ENCODE assay signal across 8 cellular contexts in the genomic region with DNA sequence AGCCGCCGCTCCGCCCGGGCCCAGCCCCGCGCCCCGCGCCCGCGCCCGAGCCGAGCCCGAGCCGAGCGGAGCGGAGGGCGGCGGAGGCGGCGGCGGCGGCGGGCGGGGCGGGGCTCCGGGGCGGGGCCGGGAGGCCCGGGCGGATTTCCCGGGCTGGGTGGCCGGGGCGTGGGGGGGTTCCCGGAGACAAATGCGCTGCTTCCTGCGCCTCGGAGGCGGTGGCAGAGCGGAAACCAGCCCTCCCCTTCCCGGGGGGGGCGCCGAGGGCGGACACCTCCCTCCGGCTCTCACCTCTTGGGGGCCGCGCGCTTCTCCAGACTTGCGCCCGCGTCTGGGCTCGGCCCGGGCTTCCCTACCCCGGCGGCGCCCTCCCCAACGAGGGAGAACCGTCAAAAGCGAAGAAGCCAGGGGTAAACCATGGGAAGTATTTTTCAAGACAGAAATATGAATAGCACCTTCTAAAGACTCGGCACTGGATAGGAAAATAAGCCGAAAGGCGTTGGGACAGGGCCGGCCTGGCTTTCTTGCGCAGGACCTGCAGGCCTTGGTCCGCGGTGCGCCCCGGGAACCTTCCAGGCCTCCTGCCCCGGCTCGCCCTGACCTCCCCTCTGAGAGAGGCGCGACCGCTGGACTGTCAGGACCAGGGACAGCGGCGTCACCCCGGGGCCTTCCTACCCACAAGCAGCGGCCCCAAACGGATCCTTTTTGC. TPM values are rescaled to one million over a fixed set of nuclear protein-coding genes. Genes with fewer than 3 reads are reported as not detected.
A peak's percentile ranks its signal among the peaks of the same experiment; 100 is the strongest.
DNase-seq lines count a peak whose midpoint lies in the region; ATAC-seq and TF ChIP-seq lines count a peak whose summit lies in the region.

Gene MAPK11, minus strand, starts transcription at position 79 of the 709 bp plus-strand sequence. CDS start 88 bp downstream, outside the sequence.

- no peak for TF ChIP-seq CTCF in lung (IDR thresholded peaks at IDR 0.05; ENCODE audit: control extremely low read depth, extremely low read depth)

- DNase-seq in NCI-H1436 (lab: John Stamatoyannopoulos, UW) (peak; percentile 35), NCI-H1436 treated with DMSO at 0.1 percent for 48 hours (lab: John Stamatoyannopoulos, UW) (no peak), MV-4-11 (lab: John Stamatoyannopoulos, UW) (peak; percentile 27), lung (ENCODE audit: low spot score) (peak; percentile 60)
- peak; percentile 75 to 78 for DNase-seq in activated CD4-positive, alpha-beta T cell treated with anti-CD3 and anti-CD28 coated beads, Interleukin-2, amount 50 U/mL, for 48 hours
- DNase-seq in stimulated activated CD4-positive, alpha-beta T cell treated with anti-CD3 and anti-CD28 coated beads, TNF-alpha, amount 100 ng/mL, for 4 hours (ENCODE audit: low read depth in 3 of 3): peak; percentile 53 to 63 (median 57)

- peak; percentile 38 for ATAC-seq in lung (ENCODE audit: insufficient read depth, low FRiP score)
- no peak for ATAC-seq in GM18858 (IDR thresholded peaks at IDR 0.05; ENCODE audit: unreplicated experiment)

- H3K4me1 ChIP-seq in duodenal mucosa (ENCODE audit: control insufficient read depth in 1 of 2, insufficient read depth in 2 of 2, low read length in 2 of 2) (peaks cover 20 to 23% of the 10 kb centered on the region in 2 donors), lung (ENCODE audit: control insufficient read depth in 2 of 2, insufficient read depth in 2 of 2, low read length in 2 of 2) (peaks cover 0 to 27% of the 10 kb centered on the region in 2 donors)

- peaks cover 5 to 6% of the 10 kb centered on the region in 2 donors for H3K27me3 ChIP-seq in duodenal mucosa (ENCODE audit: control insufficient read depth in 1 of 2, insufficient read depth in 2 of 2, low read length in 2 of 2)
- no peaks in the 10 kb centered on the region for H3K27me3 ChIP-seq in lung (ENCODE audit: control insufficient read depth, insufficient read depth)

- no peak within 1 kb of the TSS for H3K9ac ChIP-seq in duodenal mucosa (ENCODE audit: low read depth in 1 of 2, low read length in 2 of 2)

- peaks cover 7% of the 10 kb centered on the region in 2 donors for H3K36me3 ChIP-seq in duodenal mucosa (ENCODE audit: control insufficient read depth in 1 of 2, insufficient read depth in 2 of 2, low read length in 2 of 2)
- H3K36me3 ChIP-seq in lung (ENCODE audit: control insufficient read depth in 2 of 2, insufficient read depth in 2 of 2, low read length in 2 of 2): peaks cover 0 to 9% of the 10 kb centered on the region in 2 donors

- no peaks in the 10 kb centered on the region for H3K9me3 ChIP-seq in duodenal mucosa (ENCODE audit: control insufficient read depth in 1 of 2, low read length in 2 of 2)
- H3K9me3 ChIP-seq in lung (ENCODE audit: control insufficient read depth in 2 of 2, insufficient read depth in 1 of 2, low read length in 1 of 2): no peaks in the 10 kb centered on the region

- H3K4me3 ChIP-seq in duodenal mucosa (ENCODE audit: low read depth in 1 of 2, low read length in 2 of 2) (peak within 1 kb of the TSS; percentile 50 to 55), lung (peak within 1 kb of the TSS; percentile 32)

- WGBS in lung, 2 donors: 0 to 1% methylated on average over 54 to 77 of the region's 77 CpGs

- H3K27ac ChIP-seq in duodenal mucosa (ENCODE audit: low read depth, low read length) (peak within 1 kb of the TSS; percentile 20), lung (ENCODE audit: low read depth in 1 of 2, low read length in 1 of 2) (peak within 1 kb of the TSS; percentile 46 to 71)

RNA-seq across cellular contexts. Expression of gene MAPK11, which starts in this region (rescaled TPM):
- 10 to 100 TPM in 1 of 2 donors, 1 to 10 TPM in 1; 8.3 to 15.3 TPM for total RNA-seq in lung
- 10 to 100 TPM in 1 of 2 donors, 1 to 10 TPM in 1; 9.9 to 13.9 TPM for polyA plus RNA-seq in lung
